ENCODE assay signal across 11 cellular contexts in the genomic region with DNA sequence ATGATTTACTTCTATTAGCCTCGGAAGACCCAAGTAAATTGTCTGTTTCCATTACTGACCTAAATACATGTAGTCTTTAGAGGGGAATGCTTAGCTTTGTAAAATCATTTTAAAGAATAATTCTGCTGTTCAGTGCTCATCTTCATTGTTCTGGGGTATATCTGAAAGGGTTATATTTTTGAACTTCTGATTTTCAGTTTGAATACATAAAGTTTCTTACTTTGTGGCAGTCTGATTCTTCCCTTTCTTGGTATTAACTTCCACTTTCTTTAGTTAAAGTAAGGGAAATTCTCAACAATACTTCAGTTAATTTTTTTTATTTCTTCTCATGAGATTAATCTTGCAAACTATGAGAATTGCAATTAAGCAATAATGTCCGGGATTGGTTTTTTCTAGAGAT.
DNase-seq lines count a peak whose midpoint lies in the region; ATAC-seq and TF ChIP-seq lines count a peak whose summit lies in the region.
"Had no signal": no experiment of that assay in that cellular context is flagged by ENCODE, and none has a peak within 500 bp of the region (broad histone marks: within the 10 kb centered on the region; RNA-seq: fewer than 3 reads in every experiment).

No MANE protein-coding gene starts in this region.

- H3K4me3 Mint-ChIP-seq in activated CD8-positive, alpha-beta T cell treated with anti-CD3 and anti-CD28 coated beads for 36 hours = peak overlapping the region; percentile 32
- no peak overlapping the region for H3K4me3 Mint-ChIP-seq in osteocyte (ENCODE audit: unreplicated experiment)

- intact Hi-C loops in activated CD8-positive, alpha-beta T cell treated with anti-CD3 and anti-CD28 coated beads for 36 hours (cut with micrococcal nuclease) = loop anchor here (5.0 kb wide), 1 partner anchor 33 kb away; no protein-coding TSS in a partner anchor
- intact Hi-C loops in prostate gland (cut with DNase I) = no loop called here

- peaks cover 66% of the 10 kb centered on the region for H3K4me1 Mint-ChIP-seq in activated CD8-positive, alpha-beta T cell treated with anti-CD3 and anti-CD28 coated beads for 36 hours (ENCODE audit: low read depth)
- no peaks in the 10 kb centered on the region for H3K4me1 Mint-ChIP-seq in osteocyte (ENCODE audit: unreplicated experiment)

- peaks cover 69% of the 10 kb centered on the region for H3K36me3 Mint-ChIP-seq in activated CD8-positive, alpha-beta T cell treated with anti-CD3 and anti-CD28 coated beads for 36 hours (ENCODE audit: low read depth)
- H3K36me3 Mint-ChIP-seq in osteocyte (ENCODE audit: unreplicated experiment) = peaks cover 11% of the 10 kb centered on the region

- no peak for TF ChIP-seq CTCF in activated CD8-positive, alpha-beta T cell treated with anti-CD3 and anti-CD28 coated beads for 36 hours (IDR thresholded peaks at IDR 0.05)
- TF ChIP-seq CTCF in osteocyte (IDR thresholded peaks at IDR 0.05) (no peak), prostate gland (IDR thresholded peaks at IDR 0.05) (no peak)

- H3K4me1 ChIP-seq in BLaER1 treated with 17β-estradiol and CSF1 and Interleukin-3, amounts not matched to agents 10 nM and 100 nM = peaks cover 40 to 90% (median 52%) of the 10 kb centered on the region in 10 experiments
- H3K4me1 ChIP-seq in prostate gland (replicated peaks) = no peaks in the 10 kb centered on the region
- H3K4me1 ChIP-seq: adrenal gland had no signal

- H3K36me3 ChIP-seq in BLaER1 treated with 17β-estradiol and CSF1 and Interleukin-3, amounts not matched to agents 10 nM and 100 nM = peaks cover 15 to 92% (median 86%) of the 10 kb centered on the region in 11 experiments; a peak in 21 of 22 replicates
- H3K36me3 ChIP-seq in prostate gland = no peaks in the 10 kb centered on the region
- H3K36me3 ChIP-seq: adrenal gland had no signal

- peak overlapping the region; percentile 42 to 89 (median 81); a peak in 20 of 22 replicates for H3K4me2 ChIP-seq in BLaER1 treated with 17β-estradiol and CSF1 and Interleukin-3, amounts not matched to agents 10 nM and 100 nM

- H3K4me3 ChIP-seq in BLaER1 treated with 17β-estradiol and CSF1 and Interleukin-3, amounts not matched to agents 10 nM and 100 nM = no peak overlapping the region; a peak in 2 of 20 replicates
- no peak overlapping the region for H3K4me3 ChIP-seq in prostate gland
- H3K4me3 ChIP-seq: adrenal gland had no signal

- peak overlapping the region; percentile 93 for H3K27ac Mint-ChIP-seq in activated CD8-positive, alpha-beta T cell treated with anti-CD3 and anti-CD28 coated beads for 36 hours
- no peak overlapping the region for H3K27ac Mint-ChIP-seq in osteocyte (ENCODE audit: unreplicated experiment)

- CTCF ChIA-PET in activated CD8-positive, alpha-beta T cell treated with anti-CD3 and anti-CD28 coated beads for 36 hours (lab: Charles Lee) = no interaction called here

- H4K20me1 ChIP-seq in BLaER1 treated with 17β-estradiol and CSF1 and Interleukin-3, amounts not matched to agents 10 nM and 100 nM = peaks cover 0 to 9% (median 0%) of the 10 kb centered on the region in 11 experiments; a peak in 4 of 22 replicates

- peaks cover 0 to 7% (median 0%) of the 10 kb centered on the region in 11 experiments; a peak in 5 of 22 replicates for H3K9me3 ChIP-seq in BLaER1 treated with 17β-estradiol and CSF1 and Interleukin-3, amounts not matched to agents 10 nM and 100 nM (replicated peaks in 1 of 11)
- H3K9me3 ChIP-seq in prostate gland = no peaks in the 10 kb centered on the region
- H3K9me3 ChIP-seq: adrenal gland had no signal

- H3K9me3 Mint-ChIP-seq in activated CD8-positive, alpha-beta T cell treated with anti-CD3 and anti-CD28 coated beads for 36 hours = no peaks in the 10 kb centered on the region
- no peaks in the 10 kb centered on the region for H3K9me3 Mint-ChIP-seq in osteocyte (ENCODE audit: unreplicated experiment)

- TF ChIP-seq POLR2A in prostate gland (IDR thresholded peaks at IDR 0.05) = no peak

- H3K27me3 ChIP-seq in BLaER1 treated with 17β-estradiol and CSF1 and Interleukin-3, amounts not matched to agents 10 nM and 100 nM = no peaks in the 10 kb centered on the region
- no peaks in the 10 kb centered on the region for H3K27me3 ChIP-seq in prostate gland (replicated peaks; ENCODE audit: insufficient read depth)
- H3K27me3 ChIP-seq: adrenal gland had no signal

- H3K27me3 Mint-ChIP-seq in activated CD8-positive, alpha-beta T cell treated with anti-CD3 and anti-CD28 coated beads for 36 hours = no peaks in the 10 kb centered on the region
- H3K27me3 Mint-ChIP-seq in osteocyte (ENCODE audit: unreplicated experiment) = no peaks in the 10 kb centered on the region

- peak overlapping the region in 10 of 11 experiments; percentile 73 to 93 (median 86); a peak in 20 of 22 replicates for H3K27ac ChIP-seq in BLaER1 treated with 17β-estradiol and CSF1 and Interleukin-3, amounts not matched to agents 10 nM and 100 nM
- no peak overlapping the region for H3K27ac ChIP-seq in prostate gland
- H3K27ac ChIP-seq: adrenal gland had no signal

- ATAC-seq in GM18858 (IDR thresholded peaks at IDR 0.05; ENCODE audit: unreplicated experiment) (peak; percentile 19), HG02610 (IDR thresholded peaks at IDR 0.05; ENCODE audit: unreplicated experiment) (peak; percentile 35), HG03025 (IDR thresholded peaks at IDR 0.05; ENCODE audit: low FRiP score, unreplicated experiment) (no peak)
- no peak for ATAC-seq in activated CD8-positive, alpha-beta T cell treated with anti-CD3 and anti-CD28 coated beads for 36 hours

- H3K9ac ChIP-seq in BLaER1 treated with 17β-estradiol and CSF1 and Interleukin-3, amounts not matched to agents 10 nM and 100 nM = peak overlapping the region in 8 of 11 experiments; percentile 7 to 76 (median 70); a peak in 12 of 22 replicates

- DNase-seq in activated CD8-positive, alpha-beta T cell treated with anti-CD3 and anti-CD28 coated beads for 36 hours = no peak
- DNase-seq in osteocyte (ENCODE audit: extremely low spot score, unreplicated experiment) (no peak), prostate gland (ENCODE audit: low spot score) (no peak)
- no peak for DNase-seq in stimulated activated naive CD4-positive, alpha-beta T cell treated with Interleukin-2 at 50 U/mL for 16 hours (lab: John Stamatoyannopoulos, UW)
- DNase-seq: adrenal gland; NCI-H1417; stimulated activated CD4-positive, alpha-beta T cell treated with anti-CD3 and anti-CD28 coated beads, Interleukin-2, amount 100 ng/mL, for 48 hours had no signal

- POLR2A ChIA-PET in activated CD8-positive, alpha-beta T cell treated with anti-CD3 and anti-CD28 coated beads for 36 hours (lab: Charles Lee) = interaction anchor here (1.3 kb wide), 1 partner anchor 16 kb away, joined by 3 read pairs; no protein-coding TSS in a partner anchor

- WGBS in prostate gland = 87% methylated on average over 2 of the region's 2 CpGs

Comparison
In these comparisons a context has a peak if more than half of its experiments do, and no peak if none do; other contexts are left out.
1. H3K27ac ChIP-seq: peak in BLaER1 treated with 17β-estradiol and CSF1 and Interleukin-3, amounts not matched to agents 10 nM and 100 nM (10 of 11); none in prostate gland (0 of 2).
2. ATAC-seq: peak in GM18858 (single experiment) and HG02610 (single experiment); none in activated CD8-positive, alpha-beta T cell treated with anti-CD3 and anti-CD28 coated beads for 36 hours (single experiment) and HG03025 (single experiment).